Comparison of ENCODE assay signal across 1 cellular context in genomic region chr2:197577446-197577845, GRCh38.
TF ChIP-seq lines count a peak whose summit lies in the region.

No MANE protein-coding gene starts in this region.

TF ChIP-seq in HepG2, 621 proteins besides CTCF, POLR2A, EP300 and RAD21 (continued from another document):
- TF ChIP-seq XBP1 (CRISPR knock-in tag; IDR thresholded peaks at IDR 0.05) (no peak), HNF1A (IDR thresholded peaks at IDR 0.05; ENCODE audit: low read depth) (no peak), HNF1A (CRISPR knock-in tag; IDR thresholded peaks at IDR 0.05; ENCODE audit: borderline replicate concordance) (no peak)
